ENCODE assay signal across 3 cellular contexts in genomic region chr9:41824723-41825122, GRCh38.
DNase-seq lines count a peak whose midpoint lies in the region; ATAC-seq and TF ChIP-seq lines count a peak whose summit lies in the region.
"Not testable (repeated sequence)": the region's sequence is repeated elsewhere in the genome, so short reads cannot be mapped to it uniquely, and the experiment has no call there.

No MANE protein-coding gene starts in this region.

- H3K4me2 ChIP-seq in PC-3 (ENCODE audit: low read length) = not testable (repeated sequence)

- TF ChIP-seq CTCF in PC-3 (conservative IDR thresholded peaks at IDR 0.05; ENCODE audit: low read depth, low read length); RWPE2 (IDR thresholded peaks at IDR 0.05; ENCODE audit: poor library complexity, severe bottlenecking); foreskin keratinocyte (conservative IDR thresholded peaks at IDR 0.05): not testable (repeated sequence)

- H3F3A ChIP-seq in PC-3 (ENCODE audit: low read length, unreplicated experiment) = not testable (repeated sequence)

- not testable (repeated sequence) for BruUV-seq in PC-3 (replicated peaks; lab: Mats Ljungman, UMichigan)

- DNase-seq in PC-3; RWPE2 (ENCODE audit: low spot score); foreskin keratinocyte: not testable (repeated sequence)

- not testable (repeated sequence) for H3K79me2 ChIP-seq in PC-3 (ENCODE audit: low read length)

- H3K4me1 ChIP-seq in PC-3 (ENCODE audit: insufficient read depth, low read length); RWPE2 (ENCODE audit: insufficient read depth, poor library complexity, severe bottlenecking); foreskin keratinocyte: not testable (repeated sequence)

- H4K20me1 ChIP-seq in PC-3 (ENCODE audit: low read length) = not testable (repeated sequence)

- not testable (repeated sequence) for H3K27me3 ChIP-seq in PC-3 (ENCODE audit: low read length); RWPE2 (ENCODE audit: insufficient read depth, poor library complexity, severe bottlenecking); foreskin keratinocyte

- CTCF ChIA-PET in PC-3 (lab: Charles Lee) = not testable (repeated sequence)

- H3K9me3 ChIP-seq in PC-3 (ENCODE audit: low read length); RWPE2 (ENCODE audit: severe bottlenecking): not testable (repeated sequence)

- H2AFZ ChIP-seq in PC-3 (ENCODE audit: low read length) = not testable (repeated sequence)

- not testable (repeated sequence) for H3K9me2 ChIP-seq in PC-3 (replicated peaks; ENCODE audit: low read length)

- not testable (repeated sequence) for H3K27ac ChIP-seq in PC-3 (ENCODE audit: low read length); RWPE2 (ENCODE audit: poor library complexity, severe bottlenecking); foreskin keratinocyte

- not testable (repeated sequence) for H3K9ac ChIP-seq in PC-3 (ENCODE audit: low read length)

- intact Hi-C loops in PC-3 (cut with micrococcal nuclease) = not testable (repeated sequence)

- POLR2A ChIA-PET in PC-3 (lab: Charles Lee; ENCODE audit: unreplicated experiment) = not testable (repeated sequence)

- ATAC-seq in PC-3 (peak; percentile 69), RWPE2 (ENCODE audit: low read depth) (0 out of 3 replicates have a peak, but pooled peaks have one; percentile 51), foreskin keratinocyte (peak; percentile 72)

- not testable (repeated sequence) for H3K36me3 ChIP-seq in PC-3 (ENCODE audit: low read depth, low read length); RWPE2 (ENCODE audit: low read depth)

- not testable (repeated sequence) for H3K4me3 ChIP-seq in PC-3 (ENCODE audit: low read length); RWPE2 (ENCODE audit: severe bottlenecking)
